Comparison of ENCODE assay signal across 24 cellular contexts in the genomic region with DNA sequence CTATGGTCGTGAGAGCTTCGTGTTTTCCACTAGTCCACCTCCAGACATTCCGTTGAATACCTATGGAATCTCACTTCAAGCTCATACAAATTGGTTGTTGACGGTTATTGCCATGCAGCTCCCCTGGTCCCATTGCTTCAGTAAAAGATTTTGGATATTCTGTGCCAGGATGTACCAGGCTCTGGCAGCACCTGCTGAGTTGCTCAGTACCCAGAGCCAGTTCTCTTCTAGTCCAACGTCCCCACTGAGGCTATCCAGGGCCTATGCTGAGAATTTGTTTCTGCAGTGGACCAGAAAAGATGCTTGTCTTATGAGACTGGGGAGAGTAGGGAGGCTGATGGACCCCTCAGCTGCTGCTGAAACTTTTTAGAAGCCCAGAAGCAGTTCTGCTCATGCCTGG.
"Had no signal": no experiment of that assay in that cellular context is flagged by ENCODE, and none has a peak within 500 bp of the region (broad histone marks: within the 10 kb centered on the region; RNA-seq: fewer than 3 reads in every experiment).

No MANE protein-coding gene starts in this region.

- H3K9me3 Mint-ChIP-seq: mesothelial cell of epicardium; stimulated activated effector memory CD8-positive, alpha-beta T cell treated with anti-CD3 and anti-CD28 coated beads, Interleukin-12 subunit alpha, Interleukin-12 subunit beta, amount 100 ng/mL, for 72 hours; stimulated activated naive CD8-positive, alpha-beta T cell treated with anti-CD3 and anti-CD28 coated beads, Interleukin-15, Interleukin-2, amounts not matched to agents 100 ng/mL and 50 ng/mL, for 24 hours had no signal

- H3K4me3 ChIP-seq: heart right ventricle, hepatocyte, lung, pancreas, prostate gland, spleen, suprapubic skin, thoracic aorta, tibial artery, upper lobe of right lung had no signal

- H3K27ac ChIP-seq: hepatocyte, pancreas, prostate gland, spleen, suprapubic skin, upper lobe of right lung had no signal

- H3K36me3 ChIP-seq: heart right ventricle, pancreas, prostate gland, spleen, suprapubic skin, thoracic aorta, tibial artery, upper lobe of right lung had no signal

- H3K4me1 Mint-ChIP-seq: naive B cell; natural killer cell; stimulated activated effector memory CD8-positive, alpha-beta T cell treated with anti-CD3 and anti-CD28 coated beads, Interleukin-12 subunit alpha, Interleukin-12 subunit beta, amount 100 ng/mL, for 72 hours had no signal

- H3K27me3 ChIP-seq: heart right ventricle, hepatocyte, pancreas, spleen, suprapubic skin, tibial artery, upper lobe of right lung had no signal

- H3K4me1 ChIP-seq: pancreas, prostate gland, spleen, suprapubic skin, upper lobe of right lung had no signal

- DNase-seq: heart right ventricle; islet precursor cell; mesendoderm; naive B cell; natural killer cell; pancreas; posterior cingulate gyrus; small intestine; spleen; stimulated activated CD4-positive, alpha-beta T cell treated with anti-CD3 and anti-CD28 coated beads, Interleukin-4, amount 100 ng/mL, for 24 hours; stimulated activated naive CD4-positive, alpha-beta T cell; tibial artery; trophoblast cell; upper lobe of right lung had no signal

- H3K27ac Mint-ChIP-seq: mesothelial cell of epicardium; naive B cell; natural killer cell; stimulated activated effector memory CD8-positive, alpha-beta T cell treated with anti-CD3 and anti-CD28 coated beads, Interleukin-12 subunit alpha, Interleukin-12 subunit beta, amount 100 ng/mL, for 72 hours; stimulated activated naive CD8-positive, alpha-beta T cell treated with anti-CD3 and anti-CD28 coated beads, Interleukin-15, Interleukin-2, amounts not matched to agents 100 ng/mL and 50 ng/mL, for 24 hours had no signal

- H3K36me3 Mint-ChIP-seq: mesothelial cell of epicardium; naive B cell; natural killer cell; stimulated activated effector memory CD8-positive, alpha-beta T cell treated with anti-CD3 and anti-CD28 coated beads, Interleukin-12 subunit alpha, Interleukin-12 subunit beta, amount 100 ng/mL, for 72 hours had no signal

- H3K9me3 ChIP-seq: heart right ventricle, pancreas, prostate gland, spleen, suprapubic skin, thoracic aorta, tibial artery, upper lobe of right lung had no signal

- H3K27me3 Mint-ChIP-seq: stimulated activated naive CD8-positive, alpha-beta T cell treated with anti-CD3 and anti-CD28 coated beads, Interleukin-15, Interleukin-2, amounts not matched to agents 100 ng/mL and 50 ng/mL, for 24 hours had no signal

- H3K4me3 Mint-ChIP-seq: mesothelial cell of epicardium; naive B cell; natural killer cell; stimulated activated effector memory CD8-positive, alpha-beta T cell treated with anti-CD3 and anti-CD28 coated beads, Interleukin-12 subunit alpha, Interleukin-12 subunit beta, amount 100 ng/mL, for 72 hours; stimulated activated naive CD8-positive, alpha-beta T cell treated with anti-CD3 and anti-CD28 coated beads, Interleukin-15, Interleukin-2, amounts not matched to agents 100 ng/mL and 50 ng/mL, for 24 hours had no signal

- ATAC-seq: heart right ventricle; left lobe of liver; natural killer cell; pancreas; sciatic nerve; stimulated activated effector memory CD8-positive, alpha-beta T cell treated with anti-CD3 and anti-CD28 coated beads, Interleukin-12 subunit alpha, Interleukin-12 subunit beta, amount 100 ng/mL, for 72 hours; upper lobe of right lung had no signal
